8 cellular contexts compared by ENCODE assay signal in the genomic region with DNA sequence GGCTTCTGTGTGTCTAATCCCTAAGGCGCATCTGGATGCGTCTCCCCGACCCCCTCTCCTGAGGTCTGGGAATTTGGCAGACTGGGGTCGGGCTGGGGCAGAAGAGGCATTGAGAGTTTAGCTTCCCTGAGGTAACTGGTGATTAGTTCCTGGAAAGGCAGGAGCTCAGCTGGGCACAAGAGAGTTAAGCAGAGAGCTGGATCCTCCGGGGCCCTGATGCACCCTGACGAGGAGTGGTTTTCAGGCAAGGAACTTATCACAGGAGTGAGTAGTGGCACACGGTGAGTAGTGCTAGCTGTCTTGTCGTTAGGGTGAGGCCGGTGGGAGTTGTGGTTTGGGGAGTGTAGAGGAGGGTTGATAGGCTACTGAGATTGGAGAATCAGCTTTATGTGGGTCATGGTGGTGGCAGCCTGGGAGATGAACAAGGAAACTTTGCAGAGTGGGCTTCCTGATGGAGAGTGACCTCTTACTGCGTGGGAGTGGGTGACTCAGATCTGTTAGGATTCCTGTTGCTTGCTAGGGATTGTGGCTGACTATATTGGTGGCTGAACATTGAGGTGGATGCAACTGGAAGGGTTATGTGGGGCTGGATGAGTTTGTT. TPM values are rescaled to one million over a fixed set of nuclear protein-coding genes. Genes with fewer than 3 reads are reported as not detected.
DNase-seq lines count a peak whose midpoint lies in the region; ATAC-seq and TF ChIP-seq lines count a peak whose summit lies in the region.

No MANE protein-coding gene starts in this region.

- H3K4me2 ChIP-seq in SU-DHL-6 (ENCODE audit: low read depth, low read length, poor library complexity, severe bottlenecking), result peak overlapping the region; percentile 86

- H3K9me3 ChIP-seq in SU-DHL-6 (ENCODE audit: insufficient read depth, low read length) (no peaks in the 10 kb centered on the region), breast epithelium (no peaks in the 10 kb centered on the region)

- ATAC-seq in HG02938 (IDR thresholded peaks at IDR 0.05; ENCODE audit: unreplicated experiment) (peak; percentile 14), HG02870 (IDR thresholded peaks at IDR 0.05; ENCODE audit: unreplicated experiment) (no peak)

- H4K20me1 ChIP-seq in SU-DHL-6 (ENCODE audit: low read depth, low read length), result no peaks in the 10 kb centered on the region

- TF ChIP-seq CTCF in SU-DHL-6 (IDR thresholded peaks at IDR 0.05; ENCODE audit: insufficient read depth, low read length, poor library complexity, severe bottlenecking) (no peak), breast epithelium (IDR thresholded peaks at IDR 0.05) (no peak)

- TF ChIP-seq POLR2A in breast epithelium (IDR thresholded peaks at IDR 0.05), result no peak

- H2AFZ ChIP-seq in SU-DHL-6 (ENCODE audit: low read depth, low read length, severe bottlenecking), result peak overlapping the region; percentile 100

- no peaks in the 10 kb centered on the region for H3K36me3 ChIP-seq in SU-DHL-6 (ENCODE audit: low read length)
- no peaks in the 10 kb centered on the region for H3K36me3 ChIP-seq in breast epithelium

- in situ Hi-C loops in G401 (cut with HindIII; ENCODE audit: low sequenced_read_pairs), result no loop called here

- peaks cover 3 to 6% of the 10 kb centered on the region in 2 donors for H3K4me1 ChIP-seq in breast epithelium

- H3F3A ChIP-seq in SU-DHL-6 (ENCODE audit: insufficient read depth), result no peaks in the 10 kb centered on the region; the same call in 1 of the 2 replicates

- peak overlapping the region; percentile 22; the same call in 1 of the 2 replicates for H3K27ac ChIP-seq in SU-DHL-6 (ENCODE audit: low read depth, low read length)
- H3K27ac ChIP-seq in breast epithelium, result peak overlapping the region; percentile 91 to 92

- H3K27me3 ChIP-seq in SU-DHL-6 (ENCODE audit: low read length) (no peaks in the 10 kb centered on the region), breast epithelium (no peaks in the 10 kb centered on the region)

- peak overlapping the region; percentile 98 for H3K9ac ChIP-seq in SU-DHL-6 (ENCODE audit: low read length)

- peaks cover 45% of the 10 kb centered on the region for H3K79me2 ChIP-seq in SU-DHL-6 (ENCODE audit: insufficient read depth, low read length)

- H3K4me3 ChIP-seq in SU-DHL-6 (ENCODE audit: insufficient read depth, low read length, poor library complexity, severe bottlenecking) (peak overlapping the region; percentile 86), breast epithelium (peak overlapping the region; percentile 86 to 97 (median 93))

- no peaks in the 10 kb centered on the region for H3K9me2 ChIP-seq in SU-DHL-6 (replicated peaks; ENCODE audit: insufficient read depth, low read length)

- intact Hi-C loops in breast epithelium (cut with DNase I; ENCODE audit: low total_unique reads), result no loop called here

- DNase-seq in G401 (ENCODE audit: low spot score) (peak; percentile 34), breast epithelium (ENCODE audit: low spot score in 2 of 2) (no peak), iris pigment epithelial cell (ENCODE audit: low read depth) (peak; percentile 79), H4 (ENCODE audit: low spot score) (no peak)
- peak; percentile 19 for DNase-seq in stimulated activated CD4-positive, alpha-beta T cell treated with anti-CD3 and anti-CD28 coated beads, Interleukin-12 subunit alpha, Interleukin-12 subunit beta, amount 100 ng/mL, for 4 hours

RNA-seq across cellular contexts. Expression of gene RAD54L2, which starts 0.9 kb away (rescaled TPM):
- total RNA-seq in G401 (2014; rRNA removed; shearing (Covaris generic)), result 11.9 and 13.1 TPM in 2 replicates
- 10 to 100 TPM; 20.2 to 28.5 (median 22.6) TPM for total RNA-seq in breast epithelium
- total RNA-seq in H4 (2014; rRNA removed; shearing (Covaris generic)), result 4.0 and 5.7 TPM in 2 replicates

RNA-seq across cellular contexts. Expression of gene DCAF1, which starts 39.6 kb away (rescaled TPM):
- 8.6 and 12.6 TPM in 2 replicates for total RNA-seq in G401 (2014; rRNA removed; shearing (Covaris generic))
- 10 to 100 TPM; 19.0 to 30.0 (median 22.3) TPM for total RNA-seq in breast epithelium
- total RNA-seq in H4 (2014; rRNA removed; shearing (Covaris generic)), result 8.5 and 9.9 TPM in 2 replicates

Comparison
In these comparisons a context has a peak if more than half of its experiments do, and no peak if none do; other contexts are left out.
1. DNase-seq: peak in G401 (single experiment), iris pigment epithelial cell (single experiment) and stimulated activated CD4-positive, alpha-beta T cell treated with anti-CD3 and anti-CD28 coated beads, Interleukin-12 subunit alpha, Interleukin-12 subunit beta, amount 100 ng/mL, for 4 hours (single experiment); none in breast epithelium (0 of 2) and H4 (single experiment).